22 cellular contexts compared by ENCODE assay signal in genomic region chr10:132243141-132243540, GRCh38. TPM values are rescaled to one million over a fixed set of nuclear protein-coding genes. Genes with fewer than 3 reads are reported as not detected.
"Had no signal": no experiment of that assay in that cellular context is flagged by ENCODE, and none has a peak within 500 bp of the region (broad histone marks: within the 10 kb centered on the region; RNA-seq: fewer than 3 reads in every experiment).

No MANE protein-coding gene starts in this region.

- ATAC-seq: HepG2, Panc1, PC-3 had no signal

- DNase-seq: IMR-90, Kasumi-1, MM.1S, NCI-H1092 treated with DMSO at 0.1 percent for 48 hours, NCI-H1436, NCI-H187, NCI-H2029, NCI-H2081 treated with DMSO at 0.1 percent for 48 hours, NCI-H2171, NCI-H226, NCI-H446, NCI-H510A, NCI-H524 treated with DMSO at 0.1 percent for 48 hours, NCI-H69, NCI-H774, PC-3, SHP77 had no signal

- H3K9ac ChIP-seq: KMS-11 had no signal

- H3K4me2 ChIP-seq: KMS-11 had no signal

- H3K27ac ChIP-seq: KMS-11, RWPE1 had no signal

RNA-seq across cellular contexts. Expression of gene DPYSL4, which starts 56.4 kb away (rescaled TPM):
- total RNA-seq: HT1080 had no signal
